In the genomic region with DNA sequence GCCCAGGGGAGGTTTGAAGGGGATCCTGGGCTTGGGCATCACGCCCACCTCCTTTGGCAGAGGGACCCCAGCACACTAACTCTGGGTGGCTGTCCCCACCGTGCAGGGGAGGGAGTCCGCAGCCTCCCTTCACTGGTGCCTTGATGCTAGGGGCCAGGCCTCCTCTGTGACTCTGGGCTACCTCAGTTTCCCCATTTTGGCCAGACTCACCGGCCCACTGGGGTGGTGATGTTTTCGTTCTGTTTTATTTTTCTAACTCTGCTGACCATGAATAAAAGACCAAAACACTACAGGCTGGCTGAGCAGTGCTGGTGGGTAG, we compare ENCODE assay signal across 8 cellular contexts. TPM values are rescaled to one million over a fixed set of nuclear protein-coding genes. Genes with fewer than 3 reads are reported as not detected.
DNase-seq lines count a peak whose midpoint lies in the region; ATAC-seq and TF ChIP-seq lines count a peak whose summit lies in the region.

No MANE protein-coding gene starts in this region.

- H3K9me3 ChIP-seq in heart left ventricle (no peaks in the 10 kb centered on the region), mesenchymal stem cell (ENCODE audit: control insufficient read depth, low read length) (no peaks in the 10 kb centered on the region)

- H2BK12ac ChIP-seq in mesenchymal stem cell (ENCODE audit: low read length in 2 of 2), result peak overlapping the region; percentile 64 to 67

- H3K79me1 ChIP-seq in mesenchymal stem cell (replicated peaks; ENCODE audit: low read length, poor library complexity, severe bottlenecking), result peaks cover 19% of the 10 kb centered on the region

- intact Hi-C loops in heart left ventricle (cut with DNase I), result no loop called here
- intact Hi-C loops in Right ventricle myocardium superior (cut with DNase I), result no loop called here

- H3K18ac ChIP-seq in mesenchymal stem cell (ENCODE audit: low read depth in 1 of 2, low read length in 2 of 2), result peak overlapping the region; percentile 76 to 96

- no peaks in the 10 kb centered on the region for H3K9me3 Mint-ChIP-seq in brain

- peak overlapping the region; percentile 60 for H2BK5ac ChIP-seq in mesenchymal stem cell (ENCODE audit: low read depth, low read length, poor library complexity, severe bottlenecking)

- H3K36me3 ChIP-seq in heart left ventricle, result peaks cover 0 to 52% (median 19%) of the 10 kb centered on the region in 9 donors
- H3K36me3 ChIP-seq in mesenchymal stem cell (ENCODE audit: control insufficient read depth in 1 of 2, insufficient read depth in 2 of 2, low read depth in 1 of 2, low read length in 2 of 2), result peaks cover 25 to 60% of the 10 kb centered on the region in 2 experiments
- peaks cover 3% of the 10 kb centered on the region for H3K36me3 ChIP-seq in urinary bladder (ENCODE audit: insufficient read depth)

- H3K27ac Mint-ChIP-seq in brain, result peak overlapping the region; percentile 93 to 98 (median 96)

- TF ChIP-seq POLR2A in heart left ventricle (IDR thresholded peaks at IDR 0.05), result no peak

- ATAC-seq in heart left ventricle (no peak), Right ventricle myocardium superior (ENCODE audit: poor library complexity) (no peak)

- peak overlapping the region; percentile 56 to 82 for H3K4ac ChIP-seq in mesenchymal stem cell (ENCODE audit: low read depth in 1 of 2, low read length in 2 of 2)

- H3K23ac ChIP-seq in mesenchymal stem cell (ENCODE audit: low read length in 2 of 2), result no peak overlapping the region

- H3K27ac ChIP-seq in heart left ventricle (peak overlapping the region; percentile 89 to 100 (median 96)), mesenchymal stem cell (ENCODE audit: low read length, poor library complexity, severe bottlenecking) (peak overlapping the region; percentile 60), urinary bladder (ENCODE audit: low read depth) (peak overlapping the region; percentile 89)

- peak overlapping the region in 11 of 12 donors; percentile 79 to 100 (median 87) for H3K4me3 ChIP-seq in heart left ventricle
- peak overlapping the region; percentile 82 to 95 for H3K4me3 ChIP-seq in mesenchymal stem cell (ENCODE audit: insufficient read depth in 1 of 2, low read depth in 1 of 2, low read length in 2 of 2)
- peak overlapping the region; percentile 67 for H3K4me3 ChIP-seq in urinary bladder (ENCODE audit: low read depth, low read length)

- H3K4me2 ChIP-seq in mesenchymal stem cell (ENCODE audit: low read length, poor library complexity, severe bottlenecking), result peak overlapping the region; percentile 78

- no peaks in the 10 kb centered on the region for H3K27me3 Mint-ChIP-seq in brain

- peak overlapping the region in 1 of 2 experiments; percentile 22 for H3K14ac ChIP-seq in mesenchymal stem cell (ENCODE audit: low read length in 2 of 2)

- 64 to 71% (median 66%) methylated on average over 5 of the region's 5 CpGs for WGBS in heart left ventricle, 4 donors
- 80% methylated on average over 3 of the region's 5 CpGs for WGBS in mesenchymal stem cell
- 43% methylated on average over 5 of the region's 5 CpGs for WGBS in urinary bladder

- H4K8ac ChIP-seq in mesenchymal stem cell (ENCODE audit: low read length), result peak overlapping the region; percentile 96

- H3K4me1 Mint-ChIP-seq in brain, result peaks cover 20% of the 10 kb centered on the region

- peak overlapping the region; percentile 86 for H2AK5ac ChIP-seq in mesenchymal stem cell (ENCODE audit: low read length, severe bottlenecking)

- peak overlapping the region; percentile 90 to 98 (median 94) for H3K4me3 Mint-ChIP-seq in brain

- H4K91ac ChIP-seq in mesenchymal stem cell (ENCODE audit: low read length), result peak overlapping the region; percentile 97

- peak overlapping the region; percentile 99 for H3K9ac ChIP-seq in mesenchymal stem cell (ENCODE audit: low read length)

- in situ Hi-C loops in GM13977 (cut with MboI; ENCODE audit: low pct_unique_long_range_greater_than_20kb, low sequenced_read_pairs, unreplicated experiment), result no loop called here

- H3K4me1 ChIP-seq in heart left ventricle, result peaks cover 8 to 52% (median 23%) of the 10 kb centered on the region in 12 donors
- peaks cover 35% of the 10 kb centered on the region for H3K4me1 ChIP-seq in mesenchymal stem cell (ENCODE audit: control insufficient read depth, insufficient read depth, low read depth, low read length)
- no peaks in the 10 kb centered on the region for H3K4me1 ChIP-seq in urinary bladder (ENCODE audit: insufficient read depth)

- peak overlapping the region; percentile 77 for H2BK120ac ChIP-seq in mesenchymal stem cell (ENCODE audit: low read depth, low read length)

- peak overlapping the region; percentile 97 for H2BK15ac ChIP-seq in mesenchymal stem cell (ENCODE audit: low read depth, poor library complexity, severe bottlenecking)

- TF ChIP-seq CTCF in heart left ventricle (IDR thresholded peaks at IDR 0.05), result no peak
- TF ChIP-seq CTCF in brain (conservative IDR thresholded peaks at IDR 0.05), result no peak
- no peak for TF ChIP-seq CTCF in GM13977 (IDR thresholded peaks at IDR 0.05; ENCODE audit: extremely low read depth, insufficient read depth, missing control alignments)

- H2AFZ ChIP-seq in mesenchymal stem cell (ENCODE audit: low read depth, low read length), result no peak overlapping the region

- no peaks in the 10 kb centered on the region for H3K27me3 ChIP-seq in heart left ventricle
- no peaks in the 10 kb centered on the region for H3K27me3 ChIP-seq in mesenchymal stem cell (ENCODE audit: control insufficient read depth in 1 of 2, insufficient read depth in 1 of 2, low read length in 2 of 2)

- peaks cover 16% of the 10 kb centered on the region for H3K36me3 Mint-ChIP-seq in brain

- DNase-seq in heart left ventricle, result no peak
- no peak for DNase-seq in Right ventricle myocardium superior
- no peak for DNase-seq in mesenchymal stem cell
- DNase-seq in mucosa of gallbladder (ENCODE audit: low spot score), result no peak
- DNase-seq in GF-D8 (lab: John Stamatoyannopoulos, UW), result no peak
- no peak for DNase-seq in GM13977 (ENCODE audit: low spot score)

RNA-seq across cellular contexts. Expression of a gene that starts 0.5 kb away (rescaled TPM):
- total RNA-seq in heart left ventricle, result 10 to 100 TPM in 8 of 9 donors, 1 to 10 TPM in 1; 9.2 to 37.3 (median 17.1) TPM
- polyA plus RNA-seq in heart left ventricle, result 10 to 100 TPM; 10.6 to 23.1 TPM
- total RNA-seq in Right ventricle myocardium superior, result 12.6 TPM
- 26.8 TPM for polyA plus RNA-seq in brain (ENCODE audit: insufficient read depth, low read depth, low replicate concordance)
- polyA plus RNA-seq in mesenchymal stem cell (2013, experiment 1 of 2), result 61.5 TPM
- polyA plus RNA-seq in mesenchymal stem cell (2013, experiment 2 of 2), result 61.7 TPM
- total RNA-seq in urinary bladder, result 38.0 TPM
- 80.0 TPM for polyA plus RNA-seq in urinary bladder
- total RNA-seq in mucosa of gallbladder, result 91.0 TPM

RNA-seq across cellular contexts. Expression of a gene that starts 8.2 kb away (rescaled TPM):
- total RNA-seq in heart left ventricle (10 to 100 TPM; 31.0 to 62.2 (median 49.5) TPM), Right ventricle myocardium superior (61.1 TPM), urinary bladder (31.2 TPM), mucosa of gallbladder (150 TPM)
- polyA plus RNA-seq in heart left ventricle (10 to 100 TPM; 38.0 to 49.7 TPM), brain (ENCODE audit: insufficient read depth, low read depth, low replicate concordance) (68.3 TPM), urinary bladder (69.9 TPM)
- polyA plus RNA-seq in mesenchymal stem cell (2013, experiment 1 of 2), result 66.1 TPM
- polyA plus RNA-seq in mesenchymal stem cell (2013, experiment 2 of 2), result 61.3 TPM

RNA-seq across cellular contexts. Expression of a gene that starts 14.2 kb away (rescaled TPM):
- total RNA-seq in heart left ventricle (10 to 100 TPM in 1 of 9 donors, 1 to 10 TPM in 8; 4.6 to 23.6 (median 7.0) TPM), Right ventricle myocardium superior (10.2 TPM), urinary bladder (13.6 TPM), mucosa of gallbladder (76.1 TPM)
- polyA plus RNA-seq in heart left ventricle (10 to 100 TPM in 1 of 2 donors, 1 to 10 TPM in 1; 6.4 to 10.5 TPM), brain (ENCODE audit: insufficient read depth, low read depth, low replicate concordance) (15.7 TPM), urinary bladder (29.0 TPM)
- polyA plus RNA-seq in mesenchymal stem cell (2013, experiment 1 of 2), result 17.9 TPM
- polyA plus RNA-seq in mesenchymal stem cell (2013, experiment 2 of 2), result 18.1 TPM

RNA-seq across cellular contexts. Expression of a gene that starts 22.8 kb away (rescaled TPM):
- total RNA-seq in heart left ventricle, result 1 to 10 TPM; 1.0 to 3.4 (median 1.6) TPM
- polyA plus RNA-seq in heart left ventricle, result 1 to 10 TPM; 3.4 TPM
- total RNA-seq in Right ventricle myocardium superior, result 2.2 TPM
- 1.1 TPM for polyA plus RNA-seq in brain (ENCODE audit: insufficient read depth, low read depth, low replicate concordance)
- polyA plus RNA-seq in mesenchymal stem cell (2013, experiment 1 of 2), result 1.4 TPM
- polyA plus RNA-seq in mesenchymal stem cell (2013, experiment 2 of 2), result 1.4 TPM
- 2.6 TPM for total RNA-seq in urinary bladder
- 6.2 TPM for polyA plus RNA-seq in urinary bladder
- 3.3 TPM for total RNA-seq in mucosa of gallbladder

RNA-seq across cellular contexts. Expression of a gene that starts 29.0 kb away (rescaled TPM):
- total RNA-seq in heart left ventricle (1 to 10 TPM in 4 of 9 donors, under 1 TPM in 5; 0.44 to 2.1 (median 0.78) TPM), Right ventricle myocardium superior (0.65 TPM), urinary bladder (4.0 TPM), mucosa of gallbladder (8.4 TPM)
- polyA plus RNA-seq in heart left ventricle (under 1 TPM; 0.58 to 0.69 TPM), brain (ENCODE audit: insufficient read depth, low read depth, low replicate concordance) (9.3 TPM), urinary bladder (4.3 TPM)
- polyA plus RNA-seq in mesenchymal stem cell (2013, experiment 1 of 2), result 0.84 TPM
- polyA plus RNA-seq in mesenchymal stem cell (2013, experiment 2 of 2), result 0.96 TPM
